ENCODE assay signal across 2 cellular contexts in genomic region chr5:141494761-141495455, GRCh38.
TF ChIP-seq lines count a peak whose summit lies in the region.

No MANE protein-coding gene starts in this region.

TF ChIP-seq in GM23338, 12 proteins besides CTCF, POLR2A, EP300 and RAD21:
- 0 out of 2 replicates have a peak, but pooled peaks have one; percentile 11 for TF ChIP-seq CREB1 (CRISPR knock-in tag; IDR thresholded peaks at IDR 0.05; ENCODE audit: low read depth)
- no peak for TF ChIP-seq ZNF331 (CRISPR knock-in tag; IDR thresholded peaks at IDR 0.05; ENCODE audit: low read depth)

TF ChIP-seq in GM12878, 131 proteins besides CTCF, POLR2A, EP300 and RAD21:
- TF ChIP-seq BCL3 (IDR thresholded peaks at IDR 0.05; ENCODE audit: borderline replicate concordance, insufficient read depth, low read depth, low read length, poor library complexity, severe bottlenecking) (no peak), ZNF207 (IDR thresholded peaks at IDR 0.05; ENCODE audit: borderline replicate concordance) (no peak), TARDBP (IDR thresholded peaks at IDR 0.05; ENCODE audit: borderline replicate concordance) (no peak), DPF2 (IDR thresholded peaks at IDR 0.05) (no peak), RCOR1 (conservative IDR thresholded peaks at IDR 0.05; ENCODE audit: low read depth, low read length) (no peak), ETV6 (conservative IDR thresholded peaks at IDR 0.05 in 1 of 2, IDR thresholded peaks at IDR 0.05 in 1 of 2; ENCODE audit: borderline replicate concordance in 1 of 2, low read depth in 1 of 2) (no peak), EGR1 (IDR thresholded peaks at IDR 0.05; ENCODE audit: borderline replicate concordance in 1 of 2, low read depth in 2 of 2, low read length in 2 of 2) (no peak)
